In genomic region chr11:95327273-95327948, GRCh38 we compare ENCODE assay signal across 22 cellular contexts.
"Had no signal": no experiment of that assay in that cellular context is flagged by ENCODE, and none has a peak within 500 bp of the region (broad histone marks: within the 10 kb centered on the region; RNA-seq: fewer than 3 reads in every experiment).

No MANE protein-coding gene starts in this region.

- FAIRE-seq: frontal cortex, kidney, small intestine had no signal

- H3K36me3 ChIP-seq: colonic mucosa, left lung, right lobe of liver, stomach, upper lobe of right lung had no signal

- H3K27ac ChIP-seq: colonic mucosa, left lung, right lobe of liver, stomach, testis, upper lobe of right lung had no signal

- ATAC-seq: activated CD8-positive, alpha-beta memory T cell treated with anti-CD3 and anti-CD28 coated beads, Interleukin-2, amount 10 ng/mL, durations not matched to agents 7 days and 5 days; activated T-helper 17 cell treated with anti-CD3 and anti-CD28 coated beads, Interleukin-2, amount 50 U/mL, for 72 hours; left lung; right lobe of liver; upper lobe of right lung had no signal

- H3K4me3 ChIP-seq: colonic mucosa, left lung, right lobe of liver, stomach, testis, upper lobe of right lung had no signal

- H3K9me3 ChIP-seq: colonic mucosa, left lung, right lobe of liver, stomach, testis, upper lobe of right lung had no signal

- DNase-seq: activated B cell treated with CpG ODN at 0.5 μM for 24 hours; activated CD4-positive, alpha-beta memory T cell treated with anti-CD3 and anti-CD28 coated beads, Interleukin-2, amount 10 ng/mL, durations not matched to agents 7 days and 5 days; activated CD4-positive, alpha-beta T cell treated with anti-CD3 and anti-CD28 coated beads for 4 hours; activated CD8-positive, alpha-beta memory T cell treated with anti-CD3 and anti-CD28 coated beads, Interleukin-2, amount 10 ng/mL, durations not matched to agents 7 days and 5 days; activated naive CD4-positive, alpha-beta T cell treated with Interleukin-2 at 50 U/mL for 16 hours; activated naive CD8-positive, alpha-beta T cell treated with anti-CD3 and anti-CD28 coated beads, Interleukin-2, amount 10 ng/mL, durations not matched to agents 7 days and 5 days; amygdala; colonic mucosa; endodermal cell; erythroblast; kidney; left lung; occipital lobe; right lobe of liver; small intestine; stimulated activated CD4-positive, alpha-beta T cell treated with anti-CD3 and anti-CD28 coated beads, Interleukin-15, amount 100 ng/mL, for 24 hours; stimulated activated CD4-positive, alpha-beta T cell treated with anti-CD3 and anti-CD28 coated beads, Interleukin-2, amount 100 ng/mL, for 48 hours; stomach; testis; upper lobe of right lung had no signal

- H3K4me1 ChIP-seq: colonic mucosa, left lung, right lobe of liver, stomach, upper lobe of right lung had no signal

- H3K27me3 ChIP-seq: colonic mucosa, left lung, right lobe of liver, stomach, testis, upper lobe of right lung had no signal
